8 cellular contexts compared by ENCODE assay signal in the genomic region with DNA sequence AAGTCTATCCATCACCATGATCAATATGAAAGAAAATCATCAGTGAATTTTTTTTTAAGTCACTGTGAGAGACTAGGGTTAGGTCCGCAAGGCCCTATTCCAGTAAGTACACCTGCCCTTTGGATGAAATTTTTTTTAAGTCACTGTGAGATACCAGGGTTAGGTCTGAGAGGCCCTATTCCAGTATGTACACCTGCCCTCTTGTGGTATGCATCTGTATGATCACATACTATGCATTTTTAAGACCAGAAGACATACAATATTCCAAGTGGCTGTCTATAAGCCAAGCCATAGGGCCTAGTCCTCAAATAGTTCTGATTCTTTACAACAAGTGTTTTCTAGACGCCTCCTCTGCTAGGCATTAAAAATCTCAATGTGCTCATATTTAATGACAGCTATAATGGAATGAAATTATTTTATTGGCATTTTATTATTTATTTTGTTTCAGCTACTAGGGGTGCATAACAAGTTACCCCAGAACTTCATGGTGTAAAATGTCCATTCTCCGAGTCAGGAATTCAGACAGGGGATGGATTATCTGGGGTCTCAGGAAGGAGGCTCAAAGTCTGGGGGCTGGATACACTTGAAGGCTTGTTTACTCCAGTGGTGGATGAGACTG. TPM values are rescaled to one million over a fixed set of nuclear protein-coding genes. Genes with fewer than 3 reads are reported as not detected.
DNase-seq lines count a peak whose midpoint lies in the region; ATAC-seq and TF ChIP-seq lines count a peak whose summit lies in the region.

No MANE protein-coding gene starts in this region.

- H3K4me3 Mint-ChIP-seq in activated CD4-positive, alpha-beta T cell treated with anti-CD3 and anti-CD28 coated beads for 36 hours, result no peak overlapping the region

- no peak overlapping the region for H3K27ac Mint-ChIP-seq in activated CD4-positive, alpha-beta T cell treated with anti-CD3 and anti-CD28 coated beads for 36 hours

- H3K36me3 ChIP-seq in right atrium auricular region, result no peaks in the 10 kb centered on the region

- DNase-seq in GM03348 (ENCODE audit: low spot score) (peak; percentile 21), HPDE6-E6E7 (ENCODE audit: extremely low spot score) (peak; percentile 38), RPMI8226 (peak; percentile 21), foreskin fibroblast (peak; percentile 12 to 60), right atrium auricular region (ENCODE audit: low spot score) (no peak)
- DNase-seq in activated CD4-positive, alpha-beta T cell treated with anti-CD3 and anti-CD28 coated beads for 36 hours, result no peak
- no peak for DNase-seq in activated effector memory CD4-positive, alpha-beta T cell treated with anti-CD3 and anti-CD28 coated beads, Interleukin-2, amount 50 U/mL, for 16 hours

- no peaks in the 10 kb centered on the region for H3K9me3 ChIP-seq in right atrium auricular region

- H3K27me3 ChIP-seq in right atrium auricular region, result no peaks in the 10 kb centered on the region

- no peak for ATAC-seq in GM18511 (IDR thresholded peaks at IDR 0.05; ENCODE audit: unreplicated experiment)
- ATAC-seq in activated CD4-positive, alpha-beta T cell treated with anti-CD3 and anti-CD28 coated beads for 36 hours, result no peak

- H3K4me1 Mint-ChIP-seq in activated CD4-positive, alpha-beta T cell treated with anti-CD3 and anti-CD28 coated beads for 36 hours, result no peaks in the 10 kb centered on the region

- POLR2A ChIA-PET in activated CD4-positive, alpha-beta T cell treated with anti-CD3 and anti-CD28 coated beads for 36 hours (lab: Charles Lee), result no interaction called here

- H3K9me3 Mint-ChIP-seq in activated CD4-positive, alpha-beta T cell treated with anti-CD3 and anti-CD28 coated beads for 36 hours (ENCODE audit: low read depth), result no peaks in the 10 kb centered on the region

- H3K4me3 ChIP-seq in foreskin fibroblast (ENCODE audit: low read depth in 1 of 2, low read length in 2 of 2), result no peak overlapping the region
- H3K4me3 ChIP-seq in right atrium auricular region, result no peak overlapping the region

- H3K4me1 ChIP-seq in right atrium auricular region, result no peaks in the 10 kb centered on the region

- intact Hi-C loops in activated CD4-positive, alpha-beta T cell treated with anti-CD3 and anti-CD28 coated beads for 36 hours (cut with DNase I, micrococcal nuclease), result no loop called here

- no peak overlapping the region for H3K27ac ChIP-seq in right atrium auricular region

- TF ChIP-seq CTCF in foreskin fibroblast (IDR thresholded peaks at IDR 0.05; ENCODE audit: low read depth, low read length) (peak; percentile 22), right atrium auricular region (IDR thresholded peaks at IDR 0.05) (peak in 1 of 2 donors; percentile 34)

- no peaks in the 10 kb centered on the region for H3K36me3 Mint-ChIP-seq in activated CD4-positive, alpha-beta T cell treated with anti-CD3 and anti-CD28 coated beads for 36 hours (ENCODE audit: low read depth)

- H3K27me3 Mint-ChIP-seq in activated CD4-positive, alpha-beta T cell treated with anti-CD3 and anti-CD28 coated beads for 36 hours, result peaks cover 9% of the 10 kb centered on the region

- CTCF ChIA-PET in activated CD4-positive, alpha-beta T cell treated with anti-CD3 and anti-CD28 coated beads for 36 hours (lab: Charles Lee), result no interaction called here

RNA-seq across cellular contexts. Expression of gene TEX36, which starts 53.1 kb away (rescaled TPM):
- total RNA-seq in activated CD4-positive, alpha-beta T cell treated with anti-CD3 and anti-CD28 coated beads for 36 hours, result not detected
- not detected for total RNA-seq in right atrium auricular region

Comparison
In these comparisons a context has a peak if more than half of its experiments do, and no peak if none do; other contexts are left out.
1. DNase-seq: peak in GM03348 (single experiment), HPDE6-E6E7 (single experiment), RPMI8226 (single experiment) and foreskin fibroblast (2 of 2); none in activated CD4-positive, alpha-beta T cell treated with anti-CD3 and anti-CD28 coated beads for 36 hours (single experiment), right atrium auricular region (single experiment) and activated effector memory CD4-positive, alpha-beta T cell treated with anti-CD3 and anti-CD28 coated beads, Interleukin-2, amount 50 U/mL, for 16 hours (single experiment).